ENCODE assay signal across 19 cellular contexts in genomic region chr7:18313970-18314369, GRCh38.
DNase-seq lines count a peak whose midpoint lies in the region; ATAC-seq and TF ChIP-seq lines count a peak whose summit lies in the region.
"Had no signal": no experiment of that assay in that cellular context is flagged by ENCODE, and none has a peak within 500 bp of the region (broad histone marks: within the 10 kb centered on the region; RNA-seq: fewer than 3 reads in every experiment).

No MANE protein-coding gene starts in this region.

- H3K9me3 ChIP-seq in left ventricle myocardium inferior (replicated peaks) (no peaks in the 10 kb centered on the region), PC-3 (ENCODE audit: low read length) (no peaks in the 10 kb centered on the region), uterus (no peaks in the 10 kb centered on the region)
- H3K9me3 ChIP-seq: A549, Caco-2, SJSA1 had no signal

- H3K36me3 Mint-ChIP-seq in brain (no peaks in the 10 kb centered on the region), WTC11 (no peaks in the 10 kb centered on the region)

- intact Hi-C loops in Right ventricle myocardium superior (cut with DNase I) (no loop called here), left ventricle myocardium inferior (cut with micrococcal nuclease) (no loop called here), PC-3 (cut with micrococcal nuclease) (no loop called here), uterus (cut with DNase I; ENCODE audit: low total_unique reads) (no loop called here)

- no peak overlapping the region for H2AFZ ChIP-seq in PC-3 (ENCODE audit: low read length)

- no peak overlapping the region for H3K9ac ChIP-seq in PC-3 (ENCODE audit: low read length)

- H3K27me3 Mint-ChIP-seq in brain = no peaks in the 10 kb centered on the region
- no peaks in the 10 kb centered on the region for H3K27me3 Mint-ChIP-seq in WTC11 (ENCODE audit: low read depth)

- ATAC-seq in Right ventricle myocardium superior (ENCODE audit: poor library complexity) = peak; percentile 25
- ATAC-seq in PC-3 = peak; percentile 64
- no peak for ATAC-seq in WTC11
- ATAC-seq: A549, GM12878, K562 had no signal

- TF ChIP-seq POLR2A in uterus (IDR thresholded peaks at IDR 0.05) = no peak

- H3K4me3 Mint-ChIP-seq in brain = no peak overlapping the region
- no peak overlapping the region for H3K4me3 Mint-ChIP-seq in WTC11
- H3K4me3 Mint-ChIP-seq: CD14-positive monocyte had no signal

- no peaks in the 10 kb centered on the region for H3K79me2 ChIP-seq in PC-3 (ENCODE audit: low read length)

- no TSS peak for BruUV-seq in PC-3 (replicated peaks; lab: Mats Ljungman, UMichigan)

- no peaks in the 10 kb centered on the region for H3K9me2 ChIP-seq in PC-3 (replicated peaks; ENCODE audit: low read length)

- DNase-seq in Right ventricle myocardium superior = no peak
- DNase-seq in left ventricle myocardium inferior = no peak
- peak; percentile 19 for DNase-seq in PC-3
- DNase-seq in uterus = no peak
- DNase-seq in pons (ENCODE audit: low spot score) = no peak
- DNase-seq in NCI-H446 treated with DMSO at 0.1 percent for 48 hours (lab: John Stamatoyannopoulos, UW) = no peak
- no peak for DNase-seq in WTC11 (ENCODE audit: low spot score)
- DNase-seq: Caco-2, HCEC 1CT, NCI-H1048, NCI-H2107, NCI-H345, RPMI8226 had no signal

- TF ChIP-seq CTCF in left ventricle myocardium inferior (IDR thresholded peaks at IDR 0.05; ENCODE audit: borderline replicate concordance) (no peak), PC-3 (conservative IDR thresholded peaks at IDR 0.05; ENCODE audit: low read depth, low read length) (no peak), brain (conservative IDR thresholded peaks at IDR 0.05) (no peak), uterus (IDR thresholded peaks at IDR 0.05) (no peak), WTC11 (IDR thresholded peaks at IDR 0.05) (no peak)

- H3K4me3 ChIP-seq in left ventricle myocardium inferior = no peak overlapping the region
- no peak overlapping the region for H3K4me3 ChIP-seq in PC-3 (ENCODE audit: low read length)
- no peak overlapping the region for H3K4me3 ChIP-seq in uterus
- H3K4me3 ChIP-seq: A549, GM12878, K562, SJSA1 had no signal

- H3K4me1 Mint-ChIP-seq in brain (peaks cover 20% of the 10 kb centered on the region), WTC11 (peaks cover 17% of the 10 kb centered on the region)

- H3F3A ChIP-seq in PC-3 (ENCODE audit: low read length, unreplicated experiment) = no peaks in the 10 kb centered on the region

- CTCF ChIA-PET in PC-3 (lab: Charles Lee) = no interaction called here
- CTCF ChIA-PET in WTC11 (lab: Charles Lee) = no interaction called here

- POLR2A ChIA-PET in PC-3 (lab: Charles Lee; ENCODE audit: unreplicated experiment) = no interaction called here
- POLR2A ChIA-PET in WTC11 (lab: Charles Lee) = no interaction called here

- H3K9me3 Mint-ChIP-seq in brain = no peaks in the 10 kb centered on the region
- H3K9me3 Mint-ChIP-seq in WTC11 = no peaks in the 10 kb centered on the region

- H3K27me3 ChIP-seq in left ventricle myocardium inferior (ENCODE audit: low read depth) = no peaks in the 10 kb centered on the region
- H3K27me3 ChIP-seq in PC-3 (ENCODE audit: low read length) = no peaks in the 10 kb centered on the region
- no peaks in the 10 kb centered on the region for H3K27me3 ChIP-seq in uterus

- H3K4me2 ChIP-seq in PC-3 (ENCODE audit: low read length) = no peak overlapping the region
- H3K4me2 ChIP-seq: A549 had no signal

- no peaks in the 10 kb centered on the region for H4K20me1 ChIP-seq in PC-3 (ENCODE audit: low read length)

- H3K4me1 ChIP-seq in left ventricle myocardium inferior = peaks cover 36% of the 10 kb centered on the region
- peaks cover 10% of the 10 kb centered on the region; the same call in 1 of the 2 replicates for H3K4me1 ChIP-seq in PC-3 (ENCODE audit: insufficient read depth, low read length)
- peaks cover 0 to 3% of the 10 kb centered on the region in 2 donors for H3K4me1 ChIP-seq in uterus
- H3K4me1 ChIP-seq: A549, Caco-2, SJSA1 had no signal

- H3K36me3 ChIP-seq in left ventricle myocardium inferior (no peaks in the 10 kb centered on the region), PC-3 (ENCODE audit: low read depth, low read length) (no peaks in the 10 kb centered on the region), uterus (no peaks in the 10 kb centered on the region)
- H3K36me3 ChIP-seq: SJSA1 had no signal

- H3K27ac Mint-ChIP-seq in brain (peak overlapping the region in 3 of 5 experiments; percentile 10 to 70 (median 33)), WTC11 (no peak overlapping the region)

- H3K27ac ChIP-seq in left ventricle myocardium inferior (replicated peaks) = no peak overlapping the region
- H3K27ac ChIP-seq in PC-3 (ENCODE audit: low read length) = no peak overlapping the region
- peak overlapping the region; percentile 28 to 31 for H3K27ac ChIP-seq in uterus
- H3K27ac ChIP-seq: A549, SJSA1 had no signal

TF ChIP-seq in WTC11, 78 proteins besides CTCF, POLR2A, EP300 and RAD21:
- TF ChIP-seq ZNF263 (CRISPR knock-in tag; IDR thresholded peaks at IDR 0.05; ENCODE audit: low read depth) (no peak), HMGXB4 (CRISPR knock-in tag; IDR thresholded peaks at IDR 0.05) (no peak), E2F5 (CRISPR knock-in tag; IDR thresholded peaks at IDR 0.05) (no peak), NR3C1 (CRISPR knock-in tag; conservative IDR thresholded peaks at IDR 0.05; ENCODE audit: low read depth) (no peak), ZNF671 (CRISPR knock-in tag; IDR thresholded peaks at IDR 0.05) (no peak), ZBTB21 (CRISPR knock-in tag; IDR thresholded peaks at IDR 0.05; ENCODE audit: borderline replicate concordance) (no peak), NR1H2 (CRISPR knock-in tag; IDR thresholded peaks at IDR 0.05) (no peak), TCF7 (CRISPR knock-in tag; IDR thresholded peaks at IDR 0.05; ENCODE audit: low read depth) (no peak), USF2 (CRISPR knock-in tag; IDR thresholded peaks at IDR 0.05) (no peak), JAZF1 (CRISPR knock-in tag; IDR thresholded peaks at IDR 0.05) (no peak), ATF1 (CRISPR knock-in tag; IDR thresholded peaks at IDR 0.05) (no peak), PREB (CRISPR knock-in tag; IDR thresholded peaks at IDR 0.05; ENCODE audit: borderline replicate concordance) (no peak)

Comparison
In these comparisons a context has a peak if more than half of its experiments do, and no peak if none do; other contexts are left out.
1. H3K27ac ChIP-seq: peak in uterus (2 of 2); none in left ventricle myocardium inferior (single experiment) and PC-3 (single experiment).